In genomic region chr5:112250551-112250950, GRCh38 we compare ENCODE assay signal across 5 cellular contexts.
"Had no signal": no experiment of that assay in that cellular context is flagged by ENCODE, and none has a peak within 500 bp of the region (broad histone marks: within the 10 kb centered on the region; RNA-seq: fewer than 3 reads in every experiment).

No MANE protein-coding gene starts in this region.

- ATAC-seq: HepG2, K562 had no signal

- H3K4me3 ChIP-seq: K562 had no signal

- DNase-seq: IMR-90, KBM-7 had no signal

- H3K27ac ChIP-seq: HL-60 had no signal
